23 cellular contexts compared by ENCODE assay signal in the genomic region with DNA sequence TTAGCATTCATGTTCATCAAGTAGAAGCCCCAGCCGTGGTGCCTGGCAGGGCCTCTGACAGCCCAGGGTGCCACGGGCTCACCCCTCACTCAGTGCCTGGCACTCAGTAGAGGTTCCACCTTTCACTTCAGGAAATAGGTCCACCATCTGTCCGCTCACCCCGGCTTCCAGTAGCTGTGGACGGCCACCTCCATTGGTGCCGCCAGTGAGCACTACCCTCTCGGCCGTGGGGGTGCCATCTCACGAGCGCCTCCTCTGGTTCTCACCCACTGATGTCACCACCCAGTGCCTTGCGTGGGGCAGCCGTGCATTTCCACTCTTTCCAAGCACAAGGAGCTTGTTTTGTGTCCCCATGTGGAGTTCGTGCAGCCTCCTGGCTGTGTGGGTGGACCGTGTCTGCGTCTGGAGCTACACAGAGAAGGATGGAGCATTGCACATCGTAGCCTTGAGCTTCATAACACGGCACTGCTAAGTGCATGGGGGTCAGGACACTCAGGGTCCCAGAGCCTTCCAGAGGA. TPM values are rescaled to one million over a fixed set of nuclear protein-coding genes. Genes with fewer than 3 reads are reported as not detected.
DNase-seq lines count a peak whose midpoint lies in the region; ATAC-seq and TF ChIP-seq lines count a peak whose summit lies in the region.
"Had no signal": no experiment of that assay in that cellular context is flagged by ENCODE, and none has a peak within 500 bp of the region (broad histone marks: within the 10 kb centered on the region; RNA-seq: fewer than 3 reads in every experiment).

No MANE protein-coding gene starts in this region.

- peaks cover 28% of the 10 kb centered on the region for H3K4me1 Mint-ChIP-seq in WTC11

- TF ChIP-seq CTCF in WTC11 (IDR thresholded peaks at IDR 0.05) (no peak), upper lobe of right lung (IDR thresholded peaks at IDR 0.05) (no peak)

- ATAC-seq in WTC11 (no peak), upper lobe of right lung (peak; percentile 33)
- ATAC-seq: CD8-positive, alpha-beta T cell had no signal

- POLR2A ChIA-PET in WTC11 (lab: Charles Lee), result no interaction called here

- H3K9me3 ChIP-seq in upper lobe of right lung, result no peaks in the 10 kb centered on the region
- H3K9me3 ChIP-seq: HAP-1 had no signal

- 0 out of 2 replicates have a peak overlapping the region, but pooled peaks have one; percentile 78 for H3K27ac Mint-ChIP-seq in WTC11
- H3K27ac Mint-ChIP-seq: CD8-positive, alpha-beta T cell had no signal

- CTCF ChIA-PET in WTC11 (lab: Charles Lee), result interaction anchor here (0.5 kb wide), 1 partner anchor 141 kb away, joined by 4 read pairs; no protein-coding TSS in a partner anchor

- no peaks in the 10 kb centered on the region for H3K27me3 ChIP-seq in upper lobe of right lung

- no peaks in the 10 kb centered on the region for H3K27me3 Mint-ChIP-seq in WTC11 (ENCODE audit: low read depth)

- H3K4me1 ChIP-seq in upper lobe of right lung, result no peaks in the 10 kb centered on the region

- H3K4me3 ChIP-seq in upper lobe of right lung, result no peak overlapping the region
- H3K4me3 ChIP-seq: GM23248, HAP-1 had no signal

- no peak overlapping the region for H3K4me3 Mint-ChIP-seq in WTC11
- H3K4me3 Mint-ChIP-seq: CD8-positive, alpha-beta T cell had no signal

- H3K36me3 ChIP-seq in upper lobe of right lung, result peaks cover 79% of the 10 kb centered on the region

- DNase-seq in WTC11 (ENCODE audit: low spot score), result no peak
- peak; percentile 20 for DNase-seq in occipital lobe (lab: John Stamatoyannopoulos, UW)
- DNase-seq in upper lobe of right lung, result no peak
- DNase-seq in SK-N-DZ (ENCODE audit: low spot score), result no peak
- DNase-seq in NCI-H2196 treated with DMSO at 0.1 percent for 48 hours (lab: John Stamatoyannopoulos, UW; ENCODE audit: unreplicated experiment), result no peak
- no peak for DNase-seq in stimulated activated CD4-positive, alpha-beta T cell treated with anti-CD3 and anti-CD28 coated beads, Interleukin-2, amount 100 ng/mL, for 48 hours
- DNase-seq: ACHN; C1 segment of cervical spinal cord; CD8-positive, alpha-beta T cell; DND-41; GM23248; NCI-H1105; NCI-H146; NCI-H2029 treated with DMSO at 0.1 percent for 48 hours; NCI-H2171 treated with DMSO at 0.1 percent for 48 hours; NCI-H446; NCI-H526; OCI-M1 had no signal

- peak overlapping the region; percentile 11 for H3K27ac ChIP-seq in cingulate gyrus (ENCODE audit: low read depth, low read length)
- no peak overlapping the region for H3K27ac ChIP-seq in upper lobe of right lung
- H3K27ac ChIP-seq: GM23248, HL-60, KMS-11 had no signal

- peaks cover 5% of the 10 kb centered on the region for H3K9me3 Mint-ChIP-seq in WTC11
- H3K9me3 Mint-ChIP-seq: CD8-positive, alpha-beta T cell had no signal

- intact Hi-C loops in upper lobe of right lung (cut with DNase I), result no loop called here

- peaks cover 57% of the 10 kb centered on the region for H3K36me3 Mint-ChIP-seq in WTC11

TF ChIP-seq in WTC11, 78 proteins besides CTCF, POLR2A, EP300 and RAD21:
- TF ChIP-seq, protein P1, sequence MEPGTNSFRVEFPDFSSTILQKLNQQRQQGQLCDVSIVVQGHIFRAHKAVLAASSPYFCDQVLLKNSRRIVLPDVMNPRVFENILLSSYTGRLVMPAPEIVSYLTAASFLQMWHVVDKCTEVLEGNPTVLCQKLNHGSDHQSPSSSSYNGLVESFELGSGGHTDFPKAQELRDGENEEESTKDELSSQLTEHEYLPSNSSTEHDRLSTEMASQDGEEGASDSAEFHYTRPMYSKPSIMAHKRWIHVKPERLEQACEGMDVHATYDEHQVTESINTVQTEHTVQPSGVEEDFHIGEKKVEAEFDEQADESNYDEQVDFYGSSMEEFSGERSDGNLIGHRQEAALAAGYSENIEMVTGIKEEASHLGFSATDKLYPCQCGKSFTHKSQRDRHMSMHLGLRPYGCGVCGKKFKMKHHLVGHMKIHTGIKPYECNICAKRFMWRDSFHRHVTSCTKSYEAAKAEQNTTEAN (CRISPR knock-in tag; IDR thresholded peaks at IDR 0.05), result no peak
- TF ChIP-seq SP1 (CRISPR knock-in tag; conservative IDR thresholded peaks at IDR 0.05), result no peak
- TF ChIP-seq NFE2L1 (CRISPR knock-in tag; IDR thresholded peaks at IDR 0.05), result no peak
- no peak for TF ChIP-seq TCF7 (CRISPR knock-in tag; IDR thresholded peaks at IDR 0.05; ENCODE audit: low read depth)
- TF ChIP-seq MXD4 (CRISPR knock-in tag; IDR thresholded peaks at IDR 0.05; ENCODE audit: borderline replicate concordance), result no peak
- no peak for TF ChIP-seq PREB (CRISPR knock-in tag; IDR thresholded peaks at IDR 0.05; ENCODE audit: borderline replicate concordance)
- TF ChIP-seq NFYB (CRISPR knock-in tag; conservative IDR thresholded peaks at IDR 0.05; ENCODE audit: low read depth), result no peak
- TF ChIP-seq KAT7 (CRISPR knock-in tag; IDR thresholded peaks at IDR 0.05; ENCODE audit: borderline replicate concordance), result no peak
- no peak for TF ChIP-seq ELF4 (CRISPR knock-in tag; IDR thresholded peaks at IDR 0.05; ENCODE audit: low read depth)
- no peak for TF ChIP-seq RELA (CRISPR knock-in tag; IDR thresholded peaks at IDR 0.05; ENCODE audit: borderline replicate concordance)
- TF ChIP-seq CREB1 (CRISPR knock-in tag; IDR thresholded peaks at IDR 0.05), result no peak
- TF ChIP-seq ZNF263 (CRISPR knock-in tag; IDR thresholded peaks at IDR 0.05; ENCODE audit: low read depth), result no peak
- no peak for TF ChIP-seq FOXP1 (CRISPR knock-in tag; IDR thresholded peaks at IDR 0.05; ENCODE audit: borderline replicate concordance)
- no peak for TF ChIP-seq ZNF396 (CRISPR knock-in tag; IDR thresholded peaks at IDR 0.05; ENCODE audit: borderline replicate concordance)
- no peak for TF ChIP-seq PRDM15 (CRISPR knock-in tag; IDR thresholded peaks at IDR 0.05)
- TF ChIP-seq RORB (CRISPR knock-in tag; IDR thresholded peaks at IDR 0.05), result no peak
- TF ChIP-seq TEAD4 (CRISPR knock-in tag; IDR thresholded peaks at IDR 0.05), result no peak
- no peak for TF ChIP-seq CREM (CRISPR knock-in tag; IDR thresholded peaks at IDR 0.05)
- TF ChIP-seq AR (CRISPR knock-in tag; IDR thresholded peaks at IDR 0.05), result no peak
- TF ChIP-seq GRHL2 (CRISPR knock-in tag; IDR thresholded peaks at IDR 0.05; ENCODE audit: insufficient replicate concordance, severe bottlenecking), result no peak

RNA-seq across cellular contexts. Expression of gene MMP17, which starts 41.0 kb away (rescaled TPM):
- 58.8 to 67.1 TPM (median 62.1 TPM) in 3 replicates for total RNA-seq in WTC11 (2021)
- total RNA-seq in occipital lobe, result 25.9 TPM
- 4.1 TPM for total RNA-seq in upper lobe of right lung
- 58.1 and 70.5 TPM in 2 replicates for polyA plus RNA-seq in SK-N-DZ (2014; cell fraction: cytosol; rRNA removed)
- 85.7 and 155 TPM in 2 replicates for polyA plus RNA-seq in SK-N-DZ (2014; cell fraction: nucleus; rRNA removed)
- total RNA-seq: HT-29 had no signal
